Comparison of ENCODE assay signal across 11 cellular contexts in genomic region chr10:72612203-72612826, GRCh38. TPM values are rescaled to one million over a fixed set of nuclear protein-coding genes. Genes with fewer than 3 reads are reported as not detected.
A peak's percentile ranks its signal among the peaks of the same experiment; 100 is the strongest.
DNase-seq lines count a peak whose midpoint lies in the region; ATAC-seq and TF ChIP-seq lines count a peak whose summit lies in the region.
"Had no signal": no experiment of that assay in that cellular context is flagged by ENCODE, and none has a peak within 500 bp of the region (broad histone marks: within the 10 kb centered on the region; RNA-seq: fewer than 3 reads in every experiment).

No MANE protein-coding gene starts in this region.

- H3K4me1 ChIP-seq in spleen (peaks cover 3 to 34% (median 8%) of the 10 kb centered on the region in 6 donors), aorta (ENCODE audit: control insufficient read depth in 1 of 2, insufficient read depth in 2 of 2, low read length in 2 of 2) (no peaks in the 10 kb centered on the region)

- H3K36me3 ChIP-seq in spleen (no peaks in the 10 kb centered on the region), aorta (ENCODE audit: control insufficient read depth in 1 of 2, insufficient read depth in 2 of 2, low read length in 1 of 2) (no peaks in the 10 kb centered on the region)

- H3K4me3 ChIP-seq in fibroblast of pulmonary artery (replicated peaks; ENCODE audit: low read depth, low read length) (peak overlapping the region; percentile 15), spleen (peak overlapping the region in 5 of 8 donors; percentile 11 to 43 (median 18)), aorta (ENCODE audit: low read length in 2 of 2) (no peak overlapping the region)

- POLR2A ChIA-PET in CD4-positive, alpha-beta T cell (lab: Charles Lee) = interaction anchor here (0.6 to 2.6 kb wide), 3 partner anchors 12 to 247 kb away, joined by 3 to 6 read pairs (median 3); no protein-coding TSS in a partner anchor

- peaks cover 3% of the 10 kb centered on the region for H3K9me3 Mint-ChIP-seq in CD4-positive, alpha-beta T cell

- DNase-seq in KBM-7 (peak; percentile 9), NCI-H524 treated with DMSO at 0.1 percent for 48 hours (lab: John Stamatoyannopoulos, UW) (peak; percentile 10), fibroblast of pulmonary artery (ENCODE audit: low read depth) (peak; percentile 30), spleen (no peak), NCI-H187 (lab: John Stamatoyannopoulos, UW) (no peak), aorta (no peak)
- DNase-seq in CD4-positive, alpha-beta T cell = no peak
- DNase-seq: activated CD4-positive, alpha-beta T cell treated with anti-CD3 and anti-CD28 coated beads, Interleukin-2, amount 10 ng/mL, durations not matched to agents 7 days and 5 days; cortex of kidney; NCI-H526 treated with DMSO at 0.1 percent for 48 hours had no signal

- H3K27ac ChIP-seq in spleen = peak overlapping the region in 7 of 8 donors; percentile 53 to 75 (median 69)
- no peak overlapping the region for H3K27ac ChIP-seq in CD4-positive, alpha-beta T cell (ENCODE audit: low read depth, low read length)
- no peak overlapping the region for H3K27ac ChIP-seq in aorta (ENCODE audit: low read depth in 1 of 2, low read length in 2 of 2)

- H3K36me3 Mint-ChIP-seq in CD4-positive, alpha-beta T cell (ENCODE audit: low read depth) = peaks cover 44% of the 10 kb centered on the region

- H3K9me3 ChIP-seq in spleen (peaks cover 0 to 14% (median 6%) of the 10 kb centered on the region in 8 donors), aorta (ENCODE audit: control insufficient read depth, low read length) (no peaks in the 10 kb centered on the region)
- peaks cover 8% of the 10 kb centered on the region for H3K9me3 ChIP-seq in CD4-positive, alpha-beta T cell (ENCODE audit: control insufficient read depth, low read length)

- peaks cover 17% of the 10 kb centered on the region for H3K4me1 Mint-ChIP-seq in CD4-positive, alpha-beta T cell (ENCODE audit: low read depth)

- TF ChIP-seq POLR2A in spleen (IDR thresholded peaks at IDR 0.05) = no peak

- intact Hi-C loops in spleen (cut with DNase I; ENCODE audit: low total_unique reads) (no loop called here), aorta (cut with DNase I) (no loop called here)
- intact Hi-C loops in CD4-positive, alpha-beta T cell (cut with DNase I, micrococcal nuclease) = no loop called here

- in situ Hi-C loops in KBM-7 (cut with MboI; ENCODE audit: low pct_unique_long_range_greater_than_20kb, low sequenced_read_pairs) = no loop called here

- H3K4me3 Mint-ChIP-seq in CD4-positive, alpha-beta T cell = no peak overlapping the region
- H3K4me3 Mint-ChIP-seq: activated CD4-positive, alpha-beta T cell treated with anti-CD3 and anti-CD28 coated beads, Interleukin-2, amount 10 ng/mL, durations not matched to agents 7 days and 5 days had no signal

- ATAC-seq in HG03159 (IDR thresholded peaks at IDR 0.05; ENCODE audit: unreplicated experiment) (no peak), aorta (ENCODE audit: low FRiP score) (no peak)
- ATAC-seq in CD4-positive, alpha-beta T cell (ENCODE audit: poor library complexity) = no peak

- H3K27me3 ChIP-seq in spleen (replicated peaks in 1 of 7) (no peaks in the 10 kb centered on the region), aorta (ENCODE audit: control insufficient read depth in 1 of 2, insufficient read depth in 2 of 2, low read length in 1 of 2) (no peaks in the 10 kb centered on the region)
- H3K27me3 ChIP-seq in CD4-positive, alpha-beta T cell (ENCODE audit: control insufficient read depth, insufficient read depth, low read length) = no peaks in the 10 kb centered on the region

- CTCF ChIA-PET in CD4-positive, alpha-beta T cell (lab: Charles Lee) = no interaction called here

- no peaks in the 10 kb centered on the region for H3K27me3 Mint-ChIP-seq in CD4-positive, alpha-beta T cell
- H3K27me3 Mint-ChIP-seq: activated CD4-positive, alpha-beta T cell treated with anti-CD3 and anti-CD28 coated beads, Interleukin-2, amount 10 ng/mL, durations not matched to agents 7 days and 5 days had no signal

- 56 to 69% (median 68%) methylated on average over 3 of the region's 3 CpGs for WGBS in spleen, 5 donors
- WGBS in aorta, 2 donors = 49 to 64% methylated on average over 3 of the region's 3 CpGs

- H3K27ac Mint-ChIP-seq in CD4-positive, alpha-beta T cell = no peak overlapping the region

- TF ChIP-seq CTCF in fibroblast of pulmonary artery (IDR thresholded peaks at IDR 0.05; ENCODE audit: low read length, missing control alignments) = no peak
- no peak for TF ChIP-seq CTCF in spleen (IDR thresholded peaks at IDR 0.05 in 8 of 11, conservative IDR thresholded peaks at IDR 0.05 in 3 of 11)
- no peak for TF ChIP-seq CTCF in CD4-positive, alpha-beta T cell (IDR thresholded peaks at IDR 0.05)

RNA-seq across cellular contexts. Expression of gene MICU1, which starts 13.6 kb away (rescaled TPM):
- total RNA-seq in spleen (10 to 100 TPM; 44.9 to 58.4 (median 48.5) TPM), aorta (10 to 100 TPM; 39.5 to 40.7 TPM)
- polyA plus RNA-seq in spleen (10 to 100 TPM; 16.4 to 24.8 (median 20.4) TPM), aorta (10 to 100 TPM; 23.7 to 35.5 TPM)
- 10 to 100 TPM in 1 of 2 experiments, 1 to 10 TPM in 1; 9.4 to 12.1 TPM for total RNA-seq in CD4-positive, alpha-beta T cell

Comparison
In these comparisons a context has a peak if more than half of its experiments do, and no peak if none do; other contexts are left out.
1. DNase-seq: peak in KBM-7 (single experiment), NCI-H524 treated with DMSO at 0.1 percent for 48 hours (single experiment) and fibroblast of pulmonary artery (single experiment); none in spleen (single experiment), NCI-H187 (0 of 2), CD4-positive, alpha-beta T cell (0 of 10) and aorta (0 of 2).
2. H3K4me3 ChIP-seq: peak in fibroblast of pulmonary artery (single experiment) and spleen (5 of 8); none in aorta (0 of 2).
3. H3K27ac ChIP-seq: peak in spleen (7 of 8); none in CD4-positive, alpha-beta T cell (single experiment) and aorta (0 of 2).